Comparison of ENCODE assay signal across 1 cellular context in the genomic region with DNA sequence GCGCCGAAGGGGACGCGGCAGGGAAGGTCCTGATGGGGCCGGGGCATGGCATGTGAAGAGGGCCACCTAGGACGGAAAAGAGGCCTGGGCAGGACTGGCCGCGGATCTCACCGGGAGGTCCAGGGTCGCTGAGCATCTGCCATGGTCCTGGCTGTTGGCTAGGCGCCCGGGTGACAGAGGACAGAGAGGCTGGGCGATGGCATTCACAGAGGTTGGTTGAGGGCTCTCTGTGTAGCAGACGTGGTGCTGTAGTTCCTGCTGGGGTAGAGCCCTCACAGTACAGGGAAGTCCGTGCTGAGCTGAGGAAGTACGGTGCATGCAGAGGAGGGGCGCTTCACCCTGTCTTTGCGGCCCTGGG.
TF ChIP-seq lines count a peak whose summit lies in the region.

No MANE protein-coding gene starts in this region.

TF ChIP-seq in endothelial cell of umbilical vein, 7 proteins besides CTCF, POLR2A, EP300 and RAD21:
- no peak for TF ChIP-seq GATA2 (IDR thresholded peaks at IDR 0.05; ENCODE audit: insufficient read depth, insufficient read length, low read depth, low read length)
- TF ChIP-seq EZH2 (IDR thresholded peaks at IDR 0.05; ENCODE audit: borderline replicate concordance, low read depth, low read length, severe bottlenecking) = no peak
- no peak for TF ChIP-seq JUN (IDR thresholded peaks at IDR 0.05; ENCODE audit: borderline replicate concordance, insufficient read depth, insufficient read length, low read depth)
- no peak for TF ChIP-seq POLR2AphosphoS5 (IDR thresholded peaks at IDR 0.05; ENCODE audit: insufficient read depth, low read depth, low read length)
